In genomic region chr19:35753634-35754364, GRCh38 we compare ENCODE assay signal across 25 cellular contexts. TPM values are rescaled to one million over a fixed set of nuclear protein-coding genes. Genes with fewer than 3 reads are reported as not detected.
DNase-seq lines count a peak whose midpoint lies in the region; ATAC-seq, FAIRE-seq and TF ChIP-seq lines count a peak whose summit lies in the region.
"Had no signal": no experiment of that assay in that cellular context is flagged by ENCODE, and none has a peak within 500 bp of the region (broad histone marks: within the 10 kb centered on the region; RNA-seq: fewer than 3 reads in every experiment).

No MANE protein-coding gene starts in this region.

- POLR2A ChIA-PET in HEK293 (lab: Yijun Ruan, JAX): interaction anchor here (0.7 to 0.8 kb wide), 2 partner anchors 13 to 23 kb away, joined by 3 to 6 read pairs; no protein-coding TSS in a partner anchor

- peak overlapping the region; percentile 17; the same call in 1 of the 2 replicates for H3K27ac ChIP-seq in HEK293 (ENCODE audit: extremely low read depth, low read depth, low read length)
- H3K27ac ChIP-seq in ascending aorta: peak overlapping the region; percentile 99
- no peak overlapping the region for H3K27ac ChIP-seq in kidney (ENCODE audit: low read depth in 2 of 2, low read length in 2 of 2)
- H3K27ac ChIP-seq in spleen: no peak overlapping the region
- H3K27ac ChIP-seq in pancreas: no peak overlapping the region

- intact Hi-C loops in ascending aorta (cut with DNase I): no loop called here
- intact Hi-C loops in kidney (cut with DNase I): no loop called here
- intact Hi-C loops in spleen (cut with DNase I; ENCODE audit: low total_unique reads): no loop called here
- intact Hi-C loops in pancreas (cut with DNase I): no loop called here

- H3K9ac ChIP-seq in kidney (ENCODE audit: low read length in 2 of 2): no peak overlapping the region

- peaks cover 39 to 55% of the 10 kb centered on the region in 2 experiments for H3K36me3 ChIP-seq in HEK293 (ENCODE audit: control insufficient read depth in 2 of 2, insufficient read depth in 1 of 2, low read length in 2 of 2)
- peaks cover 18 to 24% of the 10 kb centered on the region in 2 donors for H3K36me3 ChIP-seq in ascending aorta
- H3K36me3 ChIP-seq in kidney (ENCODE audit: control insufficient read depth in 1 of 2, insufficient read depth in 2 of 2, low read length in 2 of 2): peaks cover 10 to 22% of the 10 kb centered on the region in 2 donors
- peaks cover 0 to 44% (median 29%) of the 10 kb centered on the region in 6 donors for H3K36me3 ChIP-seq in spleen
- peaks cover 0 to 4% (median 0%) of the 10 kb centered on the region in 3 donors for H3K36me3 ChIP-seq in pancreas

- TF ChIP-seq POLR2A in spleen (IDR thresholded peaks at IDR 0.05): no peak

- H3K4me1 ChIP-seq in HEK293 (ENCODE audit: control insufficient read depth, insufficient read depth, low read length) (peaks cover 18% of the 10 kb centered on the region), ascending aorta (peaks cover 7 to 30% of the 10 kb centered on the region in 2 donors), kidney (ENCODE audit: control insufficient read depth in 1 of 2, insufficient read depth in 1 of 2, low read depth in 1 of 2, low read length in 2 of 2) (peaks cover 4 to 12% of the 10 kb centered on the region in 2 donors), spleen (peaks cover 30 to 59% (median 46%) of the 10 kb centered on the region in 6 donors), pancreas (peaks cover 0 to 20% (median 8%) of the 10 kb centered on the region in 3 donors)

- H3K9me3 ChIP-seq in HEK293 (ENCODE audit: control insufficient read depth, insufficient read depth, low read depth, low read length): no peaks in the 10 kb centered on the region; the same call in 1 of the 2 replicates
- no peaks in the 10 kb centered on the region for H3K9me3 ChIP-seq in ascending aorta
- H3K9me3 ChIP-seq in kidney (ENCODE audit: control insufficient read depth in 1 of 2, low read length in 2 of 2): no peaks in the 10 kb centered on the region
- H3K9me3 ChIP-seq in spleen: no peaks in the 10 kb centered on the region
- H3K9me3 ChIP-seq in pancreas: no peaks in the 10 kb centered on the region

- no peak for TF ChIP-seq CTCF in HEK293 (tag by site-specific recombination; IDR thresholded peaks at IDR 0.05)
- no peak for TF ChIP-seq CTCF in ascending aorta (IDR thresholded peaks at IDR 0.05)
- TF ChIP-seq CTCF in kidney (IDR thresholded peaks at IDR 0.05; ENCODE audit: borderline replicate concordance, extremely low read depth, insufficient read depth): no peak
- no peak for TF ChIP-seq CTCF in spleen (IDR thresholded peaks at IDR 0.05 in 8 of 11, conservative IDR thresholded peaks at IDR 0.05 in 3 of 11)
- no peak for TF ChIP-seq CTCF in pancreas (IDR thresholded peaks at IDR 0.05)

- H3K27me3 ChIP-seq in ascending aorta (no peaks in the 10 kb centered on the region), spleen (replicated peaks in 1 of 7) (peaks cover 0 to 23% (median 4%) of the 10 kb centered on the region in 7 donors), pancreas (no peaks in the 10 kb centered on the region)

- no peak for DNase-seq in ascending aorta (ENCODE audit: low spot score in 2 of 2)
- DNase-seq in kidney: peak; percentile 77
- DNase-seq in spleen: peak; percentile 37
- DNase-seq in pancreas: no peak
- DNase-seq: activated CD8-positive, alpha-beta memory T cell treated with anti-CD3 and anti-CD28 coated beads for 24 hours; activated naive CD4-positive, alpha-beta T cell treated with anti-CD3 and anti-CD28 coated beads, Interleukin-2, amount 50 U/mL, for 16 hours; activated T-cell treated with anti-CD3 and anti-CD28 coated beads, Interleukin-2, amount 50 U/mL, for 48 hours; foreskin melanocyte; NCI-H1417; NCI-H2081 treated with DMSO at 0.1 percent for 48 hours; NCI-H446; OCI-M1; SIG-M5; stimulated activated CD4-positive, alpha-beta T cell treated with anti-CD3 and anti-CD28 coated beads, Interleukin-4, amount 100 ng/mL, for 1 hour; stimulated activated naive CD8-positive, alpha-beta T cell treated with anti-CD3 and anti-CD28 coated beads, Interleukin-15, Interleukin-2, amounts not matched to agents 100 U/mL and 50 U/mL, for 24 hours had no signal

- H3K4me3 ChIP-seq in HEK293 (ENCODE audit: low read depth, low read length) (no peak overlapping the region), ascending aorta (no peak overlapping the region), kidney (ENCODE audit: low read length in 2 of 2) (no peak overlapping the region), spleen (no peak overlapping the region), pancreas (no peak overlapping the region)
- H3K4me3 ChIP-seq: smooth muscle cell had no signal

- WGBS in spleen, 5 donors: 89 to 99% (median 97%) methylated on average over 11 to 20 of the region's 20 CpGs
- WGBS in pancreas, 2 donors: 86 to 95% methylated on average over 20 of the region's 20 CpGs

- ATAC-seq in HG02678 (IDR thresholded peaks at IDR 0.05; ENCODE audit: unreplicated experiment): no peak
- ATAC-seq in HG03378 (IDR thresholded peaks at IDR 0.05; ENCODE audit: unreplicated experiment): no peak
- ATAC-seq in pancreas: no peak
- ATAC-seq: naive thymus-derived CD8-positive, alpha-beta T cell; stimulated activated naive CD8-positive, alpha-beta T cell treated with anti-CD3 and anti-CD28 coated beads, Interleukin-15, Interleukin-2, amounts not matched to agents 100 U/mL and 50 U/mL, for 24 hours had no signal

- CTCF ChIA-PET in HEK293 (lab: Yijun Ruan, JAX): interaction anchor here (0.6 to 2.3 kb wide), 2 partner anchors 65 to 168 kb away, joined by 3 to 7 read pairs; no protein-coding TSS in a partner anchor

- FAIRE-seq in kidney (lab: Jason Lieb, UNC): no peak
- no peak for FAIRE-seq in pancreas (lab: Jason Lieb, UNC)
- FAIRE-seq: astrocyte, H54 had no signal

TF ChIP-seq in HEK293, 187 proteins besides CTCF, POLR2A, EP300 and RAD21:
- no peak for TF ChIP-seq BCL11B (tag by site-specific recombination; IDR thresholded peaks at IDR 0.05; ENCODE audit: low read depth)
- no peak for TF ChIP-seq KLF9 (tag by site-specific recombination; IDR thresholded peaks at IDR 0.05; ENCODE audit: low read depth)
- no peak for TF ChIP-seq GLI2 (tag by site-specific recombination; IDR thresholded peaks at IDR 0.05; ENCODE audit: borderline replicate concordance, low read depth)
- TF ChIP-seq ZNF501 (tag by site-specific recombination; IDR thresholded peaks at IDR 0.05): no peak
- no peak for TF ChIP-seq ZNF664 (tag by site-specific recombination; IDR thresholded peaks at IDR 0.05)
- no peak for TF ChIP-seq ZNF670 (tag by site-specific recombination; IDR thresholded peaks at IDR 0.05; ENCODE audit: low read depth)
- no peak for TF ChIP-seq ZBTB1 (tag by site-specific recombination; IDR thresholded peaks at IDR 0.05)
- no peak for TF ChIP-seq GFI1B (tag by site-specific recombination; IDR thresholded peaks at IDR 0.05)
- no peak for TF ChIP-seq ZBTB21 (tag by site-specific recombination; IDR thresholded peaks at IDR 0.05)
- TF ChIP-seq ZNF629 (tag by site-specific recombination; IDR thresholded peaks at IDR 0.05): no peak
- no peak for TF ChIP-seq ZNF16 (tag by site-specific recombination; IDR thresholded peaks at IDR 0.05; ENCODE audit: low read depth)
TF ChIP-seq in HEK293: peak in this region for 0.

RNA-seq across cellular contexts. Expression of gene HSPB6, which starts 3.0 kb away (rescaled TPM):
- total RNA-seq in ascending aorta: 265 TPM
- total RNA-seq in kidney: 64.3 TPM
- polyA plus RNA-seq in kidney (ENCODE audit: insufficient read depth, low read depth, low replicate concordance): 53.1 TPM
- 1 to 10 TPM; 2.1 to 5.9 (median 4.3) TPM for total RNA-seq in spleen
- 10 to 100 TPM in 1 of 3 donors, 1 to 10 TPM in 2; 2.9 to 11.0 (median 5.8) TPM for polyA plus RNA-seq in spleen
- total RNA-seq in pancreas: 10 to 100 TPM in 3 of 6 donors, 1 to 10 TPM in 3; 3.4 to 16.4 (median 11.7) TPM
- polyA plus RNA-seq in pancreas: 10 to 100 TPM; 42.2 to 59.8 TPM
- total RNA-seq: naive thymus-derived CD8-positive, alpha-beta T cell; progenitor cell of endocrine pancreas had no signal
- polyA plus RNA-seq: CD14-positive monocyte; IgD-negative memory B cell; naive thymus-derived CD8-positive, alpha-beta T cell had no signal

RNA-seq across cellular contexts. Expression of gene PROSER3, which starts 4.2 kb away (rescaled TPM):
- total RNA-seq in ascending aorta (6.5 TPM), kidney (34.9 TPM), spleen (10 to 100 TPM in 6 of 7 donors, 1 to 10 TPM in 1; 6.6 to 25.2 (median 16.3) TPM), pancreas (1 to 10 TPM; 7.2 to 9.9 (median 8.6) TPM)
- polyA plus RNA-seq in kidney (ENCODE audit: insufficient read depth, low read depth, low replicate concordance) (2.8 TPM), spleen (1 to 10 TPM; 2.0 to 8.4 (median 2.1) TPM), pancreas (10 to 100 TPM in 1 of 2 donors, 1 to 10 TPM in 1; 7.8 to 19.6 TPM)

RNA-seq across cellular contexts. Expression of gene LIN37, which starts 5.4 kb away (rescaled TPM):
- total RNA-seq in ascending aorta (29.9 TPM), kidney (11.2 TPM), spleen (10 to 100 TPM in 5 of 7 donors, 1 to 10 TPM in 2; 7.0 to 19.5 (median 10.7) TPM), pancreas (1 to 10 TPM; 1.7 to 5.5 (median 3.7) TPM)
- polyA plus RNA-seq in kidney (ENCODE audit: insufficient read depth, low read depth, low replicate concordance) (11.4 TPM), spleen (10 to 100 TPM; 13.7 to 28.5 (median 18.5) TPM), pancreas (10 to 100 TPM; 41.2 to 44.0 TPM)

RNA-seq across cellular contexts. Expression of gene PSENEN, which starts 8.3 kb away (rescaled TPM):
- total RNA-seq in ascending aorta: 110 TPM
- 84.0 TPM for total RNA-seq in kidney
- polyA plus RNA-seq in kidney (ENCODE audit: insufficient read depth, low read depth, low replicate concordance): 185 TPM
- 10 to 100 TPM; 37.5 to 55.7 (median 47.6) TPM for total RNA-seq in spleen
- polyA plus RNA-seq in spleen: 10 to 100 TPM; 61.9 to 71.3 (median 62.1) TPM
- 10 to 100 TPM; 26.7 to 38.2 (median 35.1) TPM for total RNA-seq in pancreas
- polyA plus RNA-seq in pancreas: 10 to 100 TPM; 53.5 to 64.6 TPM

RNA-seq across cellular contexts. Expression of gene U2AF1L4, which starts 8.6 kb away (rescaled TPM):
- total RNA-seq in ascending aorta: not detected
- total RNA-seq in kidney: 27.4 TPM
- 47.7 TPM for polyA plus RNA-seq in kidney (ENCODE audit: insufficient read depth, low read depth, low replicate concordance)
- 10 to 100 TPM; 27.3 to 65.1 (median 29.7) TPM for total RNA-seq in spleen
- polyA plus RNA-seq in spleen: 10 to 100 TPM; 27.2 to 96.5 (median 60.7) TPM
- 10 to 100 TPM in 5 of 6 donors, 1 to 10 TPM in 1; 9.7 to 14.3 (median 11.7) TPM for total RNA-seq in pancreas
- 100 to 1,000 TPM in 1 of 2 donors, 10 to 100 TPM in 1; 62.7 to 124 TPM for polyA plus RNA-seq in pancreas

Comparison
In these comparisons a context has a peak if more than half of its experiments do, and no peak if none do; other contexts are left out.
1. H3K27ac ChIP-seq: peak in HEK293 (single experiment) and ascending aorta (2 of 2); none in kidney (0 of 2), spleen (0 of 8) and pancreas (0 of 4).
2. DNase-seq: peak in kidney (single experiment) and spleen (single experiment); none in ascending aorta (0 of 2) and pancreas (0 of 6).